Comparison of ENCODE assay signal across 7 cellular contexts in the genomic region with DNA sequence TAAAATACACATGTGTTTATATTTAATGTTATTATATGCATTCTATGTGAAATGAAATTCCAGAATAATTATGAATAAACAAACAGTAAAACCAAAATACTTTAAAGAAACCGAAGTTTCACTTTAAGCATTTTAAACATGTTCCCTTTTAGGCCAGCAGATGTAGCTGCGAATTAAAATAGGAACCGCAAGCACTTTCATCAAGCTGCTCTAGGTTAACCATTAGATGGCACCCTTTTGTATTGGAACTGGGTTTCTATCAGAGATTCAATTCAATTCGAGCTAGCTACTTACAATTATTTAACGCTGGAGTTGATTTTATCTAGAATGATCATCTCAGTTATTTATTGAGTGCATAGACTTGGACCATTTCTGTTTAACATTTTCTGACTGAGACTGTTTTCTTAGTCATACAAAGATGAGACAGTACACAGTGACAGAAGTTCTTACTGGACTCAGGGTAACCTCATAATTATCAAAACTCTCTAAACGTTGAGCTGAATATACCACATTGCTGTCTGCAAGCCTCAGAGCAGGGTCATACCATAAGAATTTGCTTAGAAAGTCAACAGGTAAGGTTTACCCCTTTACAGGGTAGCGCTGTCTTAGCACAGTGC. TPM values are rescaled to one million over a fixed set of nuclear protein-coding genes. Genes with fewer than 3 reads are reported as not detected.
A peak's percentile ranks its signal among the peaks of the same experiment; 100 is the strongest.
DNase-seq lines count a peak whose midpoint lies in the region; ATAC-seq and TF ChIP-seq lines count a peak whose summit lies in the region.

No MANE protein-coding gene starts in this region.

- POLR2A ChIA-PET in PC-3 (lab: Charles Lee; ENCODE audit: unreplicated experiment), result no interaction called here
- POLR2A ChIA-PET in activated CD4-positive, alpha-beta memory T cell treated with anti-CD3 and anti-CD28 coated beads, Interleukin-2, amount 10 ng/mL, durations not matched to agents 7 days and 5 days (lab: Charles Lee), result interaction anchor here (0.5 to 1.2 kb wide), 4 partner anchors 8 to 353 kb away, joined by 3 to 7 read pairs (median 4); partner anchors contain the start of gene TMEM242

- H3K9ac ChIP-seq in PC-3 (ENCODE audit: low read length), result no peak overlapping the region
- H3K9ac ChIP-seq in neural cell (ENCODE audit: low read length), result no peak overlapping the region

- H4K20me1 ChIP-seq in PC-3 (ENCODE audit: low read length), result no peaks in the 10 kb centered on the region
- no peaks in the 10 kb centered on the region for H4K20me1 ChIP-seq in neural cell (ENCODE audit: insufficient read depth)

- H3K4me1 ChIP-seq in PC-3 (ENCODE audit: insufficient read depth, low read length), result peaks cover 14% of the 10 kb centered on the region

- H3K9me3 ChIP-seq in PC-3 (ENCODE audit: low read length), result no peaks in the 10 kb centered on the region
- H3K9me3 ChIP-seq in neural cell (ENCODE audit: low read length), result no peaks in the 10 kb centered on the region

- H3K4me3 ChIP-seq in HFF-Myc (replicated peaks; ENCODE audit: low read depth, low read length), result no peak overlapping the region
- H3K4me3 ChIP-seq in PC-3 (ENCODE audit: low read length), result no peak overlapping the region
- no peak overlapping the region for H3K4me3 ChIP-seq in epithelial cell of proximal tubule (ENCODE audit: low read depth, low read length)
- no peak overlapping the region for H3K4me3 ChIP-seq in neural cell (ENCODE audit: low read length)

- peaks cover 11% of the 10 kb centered on the region for H3K4me1 Mint-ChIP-seq in activated CD4-positive, alpha-beta memory T cell treated with anti-CD3 and anti-CD28 coated beads, Interleukin-2, amount 10 ng/mL, durations not matched to agents 7 days and 5 days

- H3K27me3 ChIP-seq in PC-3 (ENCODE audit: low read length) (no peaks in the 10 kb centered on the region), neural cell (ENCODE audit: insufficient read depth, low read depth, low read length) (no peaks in the 10 kb centered on the region)

- peaks cover 30% of the 10 kb centered on the region for H3K36me3 Mint-ChIP-seq in activated CD4-positive, alpha-beta memory T cell treated with anti-CD3 and anti-CD28 coated beads, Interleukin-2, amount 10 ng/mL, durations not matched to agents 7 days and 5 days (ENCODE audit: low read depth)

- no TSS peak for BruUV-seq in PC-3 (replicated peaks; lab: Mats Ljungman, UMichigan)

- intact Hi-C loops in PC-3 (cut with micrococcal nuclease), result loop anchor here (1.0 to 5.0 kb wide), 4 partner anchors 222 to 352 kb away; no protein-coding TSS in a partner anchor

- no peak overlapping the region for H3K4me2 ChIP-seq in PC-3 (ENCODE audit: low read length)
- H3K4me2 ChIP-seq in neural cell (ENCODE audit: low read length), result no peak overlapping the region

- H3K27ac ChIP-seq in PC-3 (ENCODE audit: low read length) (no peak overlapping the region), neural cell (ENCODE audit: low read length) (no peak overlapping the region), caudate nucleus (ENCODE audit: low read depth, low read length) (no peak overlapping the region)

- no peak for TF ChIP-seq EP300 in neural cell (conservative IDR thresholded peaks at IDR 0.05; ENCODE audit: poor library complexity, severe bottlenecking)

- DNase-seq in HFF-Myc (ENCODE audit: extremely low read depth, low read depth) (peak; percentile 63), PC-3 (peak; percentile 75), epithelial cell of proximal tubule (ENCODE audit: low read depth) (peak; percentile 44), caudate nucleus (lab: John Stamatoyannopoulos, UW) (no peak)
- DNase-seq in activated CD4-positive, alpha-beta memory T cell treated with anti-CD3 and anti-CD28 coated beads, Interleukin-2, amount 10 ng/mL, durations not matched to agents 7 days and 5 days, result no peak

- H2AFZ ChIP-seq in PC-3 (ENCODE audit: low read length) (no peak overlapping the region), neural cell (ENCODE audit: low read depth, low read length) (no peak overlapping the region)

- TF ChIP-seq CTCF in HFF-Myc (IDR thresholded peaks at IDR 0.05; ENCODE audit: low read depth, low read length, missing control alignments) (peak; percentile 72), PC-3 (conservative IDR thresholded peaks at IDR 0.05; ENCODE audit: low read depth, low read length) (peak; percentile 96), epithelial cell of proximal tubule (conservative IDR thresholded peaks at IDR 0.05; ENCODE audit: low read depth, low read length) (peak; percentile 91), neural cell (IDR thresholded peaks at IDR 0.05; ENCODE audit: poor library complexity, severe bottlenecking) (peak; percentile 99)

- 0 out of 2 replicates have a peak, but pooled peaks cover 7% of the 10 kb centered on the region for H3K79me2 ChIP-seq in PC-3 (ENCODE audit: low read length)
- H3K79me2 ChIP-seq in neural cell (replicated peaks; ENCODE audit: insufficient read depth, low read length), result no peaks in the 10 kb centered on the region

- H3K27ac Mint-ChIP-seq in activated CD4-positive, alpha-beta memory T cell treated with anti-CD3 and anti-CD28 coated beads, Interleukin-2, amount 10 ng/mL, durations not matched to agents 7 days and 5 days, result no peak overlapping the region

- no peaks in the 10 kb centered on the region for H3K27me3 Mint-ChIP-seq in activated CD4-positive, alpha-beta memory T cell treated with anti-CD3 and anti-CD28 coated beads, Interleukin-2, amount 10 ng/mL, durations not matched to agents 7 days and 5 days

- H3F3A ChIP-seq in PC-3 (ENCODE audit: low read length, unreplicated experiment) (no peaks in the 10 kb centered on the region), neural cell (ENCODE audit: insufficient read depth, low read length, poor library complexity, severe bottlenecking) (no peaks in the 10 kb centered on the region)

- H3K9me3 Mint-ChIP-seq in activated CD4-positive, alpha-beta memory T cell treated with anti-CD3 and anti-CD28 coated beads, Interleukin-2, amount 10 ng/mL, durations not matched to agents 7 days and 5 days, result no peaks in the 10 kb centered on the region

- H3K36me3 ChIP-seq in PC-3 (ENCODE audit: low read depth, low read length), result peaks cover 15% of the 10 kb centered on the region; the same call in 1 of the 2 replicates
- H3K36me3 ChIP-seq in neural cell (ENCODE audit: insufficient read depth, low read length), result peaks cover 14% of the 10 kb centered on the region

- TF ChIP-seq RAD21 in neural cell (conservative IDR thresholded peaks at IDR 0.05), result peak; percentile 95

- CTCF ChIA-PET in PC-3 (lab: Charles Lee), result interaction anchor here (0.6 to 1.3 kb wide), 9 partner anchors 8 to 442 kb away, joined by 3 to 24 read pairs (median 4); partner anchors contain the start of gene TMEM242
- CTCF ChIA-PET in activated CD4-positive, alpha-beta memory T cell treated with anti-CD3 and anti-CD28 coated beads, Interleukin-2, amount 10 ng/mL, durations not matched to agents 7 days and 5 days (lab: Charles Lee), result interaction anchor here (0.6 to 6.1 kb wide), 18 partner anchors 10 to 558 kb away, joined by 3 to 88 read pairs (median 4); partner anchors contain the start of genes ARID1B and TMEM242

- ATAC-seq in GM18498 (IDR thresholded peaks at IDR 0.05; ENCODE audit: unreplicated experiment) (peak; percentile 70), PC-3 (peak; percentile 66)

- H3K9me2 ChIP-seq in PC-3 (replicated peaks; ENCODE audit: low read length), result no peaks in the 10 kb centered on the region
- no peaks in the 10 kb centered on the region for H3K9me2 ChIP-seq in neural cell (ENCODE audit: insufficient read depth, low read length)

- no peak overlapping the region for H3K4me3 Mint-ChIP-seq in activated CD4-positive, alpha-beta memory T cell treated with anti-CD3 and anti-CD28 coated beads, Interleukin-2, amount 10 ng/mL, durations not matched to agents 7 days and 5 days

TF ChIP-seq in neural cell, 6 proteins besides CTCF, POLR2A, EP300 and RAD21:
- TF ChIP-seq POLR2AphosphoS5 (IDR thresholded peaks at IDR 0.05) (no peak), SMC3 (conservative IDR thresholded peaks at IDR 0.05; ENCODE audit: poor library complexity) (peak; percentile 99)

RNA-seq across cellular contexts. Expression of gene TMEM242, which starts 8.5 kb away (rescaled TPM):
- total RNA-seq in PC-3 (2014; rRNA removed) (7.9 and 10.3 TPM in 2 replicates), epithelial cell of proximal tubule (5.2 and 8.0 TPM in 2 replicates)
- 17.6 and 19.4 TPM in 2 replicates for polyA plus RNA-seq in neural cell
- polyA minus RNA-seq in neural cell, result 14.9 and 18.9 TPM in 2 replicates
- 10 to 100 TPM; 10.1 to 10.8 TPM for total RNA-seq in activated CD4-positive, alpha-beta memory T cell treated with anti-CD3 and anti-CD28 coated beads, Interleukin-2, amount 10 ng/mL, durations not matched to agents 7 days and 5 days

Comparison
In these comparisons a context has a peak if more than half of its experiments do, and no peak if none do; other contexts are left out.
1. DNase-seq: peak in HFF-Myc (single experiment), PC-3 (single experiment) and epithelial cell of proximal tubule (single experiment); none in caudate nucleus (0 of 61) and activated CD4-positive, alpha-beta memory T cell treated with anti-CD3 and anti-CD28 coated beads, Interleukin-2, amount 10 ng/mL, durations not matched to agents 7 days and 5 days (single experiment).
2. Peak in every context shown above with its lines, with median percentiles within 50 percentile points of each other: CTCF ChIP-seq.